In genomic region chr2:225353579-225354085, GRCh38 we compare ENCODE assay signal across 21 cellular contexts. TPM values are rescaled to one million over a fixed set of nuclear protein-coding genes. Genes with fewer than 3 reads are reported as not detected.
A peak's percentile ranks its signal among the peaks of the same experiment; 100 is the strongest.
DNase-seq lines count a peak whose midpoint lies in the region; ATAC-seq and TF ChIP-seq lines count a peak whose summit lies in the region.
"Had no signal": no experiment of that assay in that cellular context is flagged by ENCODE, and none has a peak within 500 bp of the region (broad histone marks: within the 10 kb centered on the region; RNA-seq: fewer than 3 reads in every experiment).

No MANE protein-coding gene starts in this region.

- POLR2A ChIA-PET in activated CD8-positive, alpha-beta T cell treated with anti-CD3 and anti-CD28 coated beads, Interleukin-2, amount 10 ng/mL, durations not matched to agents 7 days and 5 days (lab: Charles Lee): no interaction called here

- peak overlapping the region; percentile 43 for H3K27ac Mint-ChIP-seq in endothelial cell (ENCODE audit: unreplicated experiment)
- peak overlapping the region; percentile 84 for H3K27ac Mint-ChIP-seq in neural crest cell (ENCODE audit: unreplicated experiment)
- no peak overlapping the region for H3K27ac Mint-ChIP-seq in activated CD8-positive, alpha-beta T cell treated with anti-CD3 and anti-CD28 coated beads, Interleukin-2, amount 10 ng/mL, durations not matched to agents 7 days and 5 days
- H3K27ac Mint-ChIP-seq: CD4-positive, CD25-positive, alpha-beta regulatory T cell had no signal

- CTCF ChIA-PET in activated CD8-positive, alpha-beta T cell treated with anti-CD3 and anti-CD28 coated beads, Interleukin-2, amount 10 ng/mL, durations not matched to agents 7 days and 5 days (lab: Charles Lee): no interaction called here

- H3K4me3 Mint-ChIP-seq in endothelial cell (ENCODE audit: unreplicated experiment) (no peak overlapping the region), neural crest cell (no peak overlapping the region)
- H3K4me3 Mint-ChIP-seq in activated CD8-positive, alpha-beta T cell treated with anti-CD3 and anti-CD28 coated beads, Interleukin-2, amount 10 ng/mL, durations not matched to agents 7 days and 5 days: no peak overlapping the region

- TF ChIP-seq CTCF in endothelial cell (IDR thresholded peaks at IDR 0.05; ENCODE audit: unreplicated experiment) (no peak), neural crest cell (conservative IDR thresholded peaks at IDR 0.05) (no peak)

- H3K9me3 Mint-ChIP-seq in endothelial cell (ENCODE audit: unreplicated experiment) (no peaks in the 10 kb centered on the region), neural crest cell (peaks cover 6% of the 10 kb centered on the region)
- no peaks in the 10 kb centered on the region for H3K9me3 Mint-ChIP-seq in activated CD8-positive, alpha-beta T cell treated with anti-CD3 and anti-CD28 coated beads, Interleukin-2, amount 10 ng/mL, durations not matched to agents 7 days and 5 days (ENCODE audit: insufficient read depth)

- H3K27me3 Mint-ChIP-seq in endothelial cell (ENCODE audit: unreplicated experiment) (no peaks in the 10 kb centered on the region), neural crest cell (ENCODE audit: low read depth) (no peaks in the 10 kb centered on the region)
- peaks cover 7% of the 10 kb centered on the region for H3K27me3 Mint-ChIP-seq in activated CD8-positive, alpha-beta T cell treated with anti-CD3 and anti-CD28 coated beads, Interleukin-2, amount 10 ng/mL, durations not matched to agents 7 days and 5 days (ENCODE audit: low read depth)

- peak; percentile 43 for DNase-seq in ELR (ENCODE audit: low read depth)
- peak; percentile 59 for DNase-seq in RPMI7951 (ENCODE audit: low read depth)
- no peak for DNase-seq in endothelial cell (ENCODE audit: low spot score)
- DNase-seq in neural crest cell (ENCODE audit: low read depth, low spot score): no peak
- no peak for DNase-seq in activated CD8-positive, alpha-beta T cell treated with anti-CD3 and anti-CD28 coated beads, Interleukin-2, amount 10 ng/mL, durations not matched to agents 7 days and 5 days
- no peak for DNase-seq in activated effector memory CD4-positive, alpha-beta T cell treated with Interleukin-2 at 50 U/mL for 16 hours
- no peak for DNase-seq in Right ventricle myocardium superior
- DNase-seq: CD4-positive, CD25-positive, alpha-beta regulatory T cell; Kasumi-1; NCI-H2029; NCI-H446; NCI-H524 treated with DMSO at 0.1 percent for 48 hours; NCI-H774; PC-9; RPMI8226; SHP77; SW 1271 had no signal

- no peaks in the 10 kb centered on the region for H3K36me3 Mint-ChIP-seq in endothelial cell (ENCODE audit: low read depth, unreplicated experiment)
- H3K36me3 Mint-ChIP-seq in neural crest cell (ENCODE audit: low read depth): peaks cover 5% of the 10 kb centered on the region
- H3K36me3 Mint-ChIP-seq in activated CD8-positive, alpha-beta T cell treated with anti-CD3 and anti-CD28 coated beads, Interleukin-2, amount 10 ng/mL, durations not matched to agents 7 days and 5 days (ENCODE audit: low read depth): no peaks in the 10 kb centered on the region
- H3K36me3 Mint-ChIP-seq: CD4-positive, CD25-positive, alpha-beta regulatory T cell had no signal

- intact Hi-C loops in Right ventricle myocardium superior (cut with DNase I): no loop called here

- H3K4me1 Mint-ChIP-seq in endothelial cell (ENCODE audit: unreplicated experiment): peaks cover 20% of the 10 kb centered on the region
- peaks cover 39% of the 10 kb centered on the region for H3K4me1 Mint-ChIP-seq in neural crest cell
- no peaks in the 10 kb centered on the region for H3K4me1 Mint-ChIP-seq in activated CD8-positive, alpha-beta T cell treated with anti-CD3 and anti-CD28 coated beads, Interleukin-2, amount 10 ng/mL, durations not matched to agents 7 days and 5 days (ENCODE audit: low read depth)
- H3K4me1 Mint-ChIP-seq: CD4-positive, CD25-positive, alpha-beta regulatory T cell had no signal

- no peak for ATAC-seq in activated CD8-positive, alpha-beta T cell treated with anti-CD3 and anti-CD28 coated beads, Interleukin-2, amount 10 ng/mL, durations not matched to agents 7 days and 5 days
- ATAC-seq in HG03457 (IDR thresholded peaks at IDR 0.05; ENCODE audit: unreplicated experiment) (no peak), Right ventricle myocardium superior (ENCODE audit: poor library complexity) (no peak)
- ATAC-seq: HCT116, K562 had no signal

RNA-seq across cellular contexts. Expression of gene NYAP2, which starts 45.9 kb away (rescaled TPM):
- total RNA-seq in RPMI7951 (2014; rRNA removed; shearing (Covaris generic)): not detected in 2 replicates
- total RNA-seq in endothelial cell (ENCODE audit: unreplicated experiment) (not detected), neural crest cell (0.35 and 0.36 TPM in 2 replicates), Right ventricle myocardium superior (not detected)
- not detected for total RNA-seq in activated CD8-positive, alpha-beta T cell treated with anti-CD3 and anti-CD28 coated beads, Interleukin-2, amount 10 ng/mL, durations not matched to agents 7 days and 5 days
- total RNA-seq: H1 had no signal

Comparison
In these comparisons a context has a peak if more than half of its experiments do, and no peak if none do; other contexts are left out.
1. DNase-seq: peak in ELR (single experiment) and RPMI7951 (single experiment); none in endothelial cell (single experiment), neural crest cell (single experiment), activated CD8-positive, alpha-beta T cell treated with anti-CD3 and anti-CD28 coated beads, Interleukin-2, amount 10 ng/mL, durations not matched to agents 7 days and 5 days (single experiment), activated effector memory CD4-positive, alpha-beta T cell treated with Interleukin-2 at 50 U/mL for 16 hours (single experiment) and Right ventricle myocardium superior (single experiment).